13 cellular contexts compared by ENCODE assay signal in genomic region chr15:85737061-85737460, GRCh38. TPM values are rescaled to one million over a fixed set of nuclear protein-coding genes. Genes with fewer than 3 reads are reported as not detected.
DNase-seq lines count a peak whose midpoint lies in the region; ATAC-seq and TF ChIP-seq lines count a peak whose summit lies in the region.
"Had no signal": no experiment of that assay in that cellular context is flagged by ENCODE, and none has a peak within 500 bp of the region (broad histone marks: within the 10 kb centered on the region; RNA-seq: fewer than 3 reads in every experiment).

No MANE protein-coding gene starts in this region.

- POLR2A ChIA-PET in OCI-LY7 (lab: Charles Lee): no interaction called here

- no peaks in the 10 kb centered on the region for H3K79me2 ChIP-seq in OCI-LY7 (ENCODE audit: insufficient read depth, low read depth, low read length)

- no peaks in the 10 kb centered on the region for H3K4me1 ChIP-seq in OCI-LY7 (ENCODE audit: insufficient read depth, low read length, poor library complexity, severe bottlenecking)
- no peaks in the 10 kb centered on the region for H3K4me1 ChIP-seq in effector memory CD4-positive, alpha-beta T cell (ENCODE audit: control insufficient read depth, insufficient read depth, low read length, poor library complexity, severe bottlenecking)

- ATAC-seq in effector memory CD8-positive, alpha-beta T cell (replicated peaks): no peak
- ATAC-seq in GM19467 (IDR thresholded peaks at IDR 0.05; ENCODE audit: unreplicated experiment): no peak

- H2AFZ ChIP-seq in OCI-LY7 (ENCODE audit: low read length): no peak overlapping the region

- no peaks in the 10 kb centered on the region for H3K27me3 ChIP-seq in effector memory CD4-positive, alpha-beta T cell (replicated peaks; ENCODE audit: control insufficient read depth, insufficient read depth, low read length, poor library complexity, severe bottlenecking)

- intact Hi-C loops in OCI-LY7 (cut with micrococcal nuclease; ENCODE audit: unreplicated experiment): no loop called here

- no peaks in the 10 kb centered on the region for H3K27me3 Mint-ChIP-seq in activated naive CD4-positive, alpha-beta T cell treated with anti-CD3 and anti-CD28 coated beads, Interleukin-2, amount 50 U/mL, for 24 hours
- H3K27me3 Mint-ChIP-seq in effector memory CD8-positive, alpha-beta T cell: no peaks in the 10 kb centered on the region
- H3K27me3 Mint-ChIP-seq: B cell; CD4-positive, alpha-beta memory T cell had no signal

- no peak overlapping the region for H3K4me3 Mint-ChIP-seq in activated naive CD4-positive, alpha-beta T cell treated with anti-CD3 and anti-CD28 coated beads, Interleukin-2, amount 50 U/mL, for 24 hours
- H3K4me3 Mint-ChIP-seq in effector memory CD8-positive, alpha-beta T cell: no peak overlapping the region
- H3K4me3 Mint-ChIP-seq: B cell; CD4-positive, alpha-beta memory T cell; HFFc6 had no signal

- H3K27ac ChIP-seq in OCI-LY7 (ENCODE audit: low read depth, low read length, poor library complexity, severe bottlenecking): no peak overlapping the region
- no peak overlapping the region for H3K27ac ChIP-seq in effector memory CD4-positive, alpha-beta T cell (ENCODE audit: insufficient read depth, low read length, poor library complexity, severe bottlenecking)

- no peak overlapping the region for H3K4me2 ChIP-seq in OCI-LY7 (ENCODE audit: low read length)

- peaks cover 95% of the 10 kb centered on the region for H3K36me3 ChIP-seq in OCI-LY7 (ENCODE audit: insufficient read depth, low read length)
- H3K36me3 ChIP-seq in effector memory CD4-positive, alpha-beta T cell (ENCODE audit: control insufficient read depth, insufficient read depth, low read length): peaks cover 84% of the 10 kb centered on the region

- no peak for DNase-seq in activated naive CD4-positive, alpha-beta T cell (lab: John Stamatoyannopoulos, UW)
- DNase-seq in OCI-LY7 (ENCODE audit: low spot score) (no peak), NCI-H748 (lab: John Stamatoyannopoulos, UW; ENCODE audit: unreplicated experiment) (no peak)
- no peak for DNase-seq in effector memory CD8-positive, alpha-beta T cell
- DNase-seq in effector memory CD4-positive, alpha-beta T cell: no peak
- DNase-seq: C1 segment of cervical spinal cord; CD4-positive, alpha-beta memory T cell; GF-D8; HCEC 1CT; HFFc6 had no signal

- peaks cover 8% of the 10 kb centered on the region; the same call in 1 of the 2 replicates for H3K9me3 ChIP-seq in OCI-LY7 (ENCODE audit: low read length)
- peaks cover 5% of the 10 kb centered on the region for H3K9me3 ChIP-seq in effector memory CD4-positive, alpha-beta T cell (ENCODE audit: control insufficient read depth, low read length)

- H3K36me3 Mint-ChIP-seq in activated naive CD4-positive, alpha-beta T cell treated with anti-CD3 and anti-CD28 coated beads, Interleukin-2, amount 50 U/mL, for 24 hours: peaks cover 23% of the 10 kb centered on the region
- peaks cover 98% of the 10 kb centered on the region for H3K36me3 Mint-ChIP-seq in effector memory CD8-positive, alpha-beta T cell (ENCODE audit: insufficient read depth)

- H3K9me3 Mint-ChIP-seq in activated naive CD4-positive, alpha-beta T cell treated with anti-CD3 and anti-CD28 coated beads, Interleukin-2, amount 50 U/mL, for 24 hours: peaks cover 4% of the 10 kb centered on the region
- H3K9me3 Mint-ChIP-seq in effector memory CD8-positive, alpha-beta T cell: peaks cover 2 to 11% of the 10 kb centered on the region in 2 donors

- no peaks in the 10 kb centered on the region for H3K9me2 ChIP-seq in OCI-LY7 (ENCODE audit: insufficient read depth, low read length)

- H3K27ac Mint-ChIP-seq in activated naive CD4-positive, alpha-beta T cell treated with anti-CD3 and anti-CD28 coated beads, Interleukin-2, amount 50 U/mL, for 24 hours: peak overlapping the region; percentile 41
- H3K27ac Mint-ChIP-seq in effector memory CD8-positive, alpha-beta T cell: peak overlapping the region; percentile 76 to 87
- H3K27ac Mint-ChIP-seq: B cell, HFFc6 had no signal

- H3K4me1 Mint-ChIP-seq in activated naive CD4-positive, alpha-beta T cell treated with anti-CD3 and anti-CD28 coated beads, Interleukin-2, amount 50 U/mL, for 24 hours: peaks cover 16% of the 10 kb centered on the region
- peaks cover 3 to 15% of the 10 kb centered on the region in 2 donors for H3K4me1 Mint-ChIP-seq in effector memory CD8-positive, alpha-beta T cell (ENCODE audit: low read depth in 2 of 2)
- H3K4me1 Mint-ChIP-seq: B cell had no signal

- BruUV-seq in OCI-LY7 (replicated peaks; lab: Mats Ljungman, UMichigan): TSS peak; percentile 32

- H3K4me3 ChIP-seq in OCI-LY7 (ENCODE audit: low read depth, low read length, poor library complexity, severe bottlenecking): no peak overlapping the region
- H3K4me3 ChIP-seq in effector memory CD4-positive, alpha-beta T cell (ENCODE audit: insufficient read depth, low read depth, low read length, poor library complexity, severe bottlenecking): no peak overlapping the region

- TF ChIP-seq CTCF in OCI-LY7 (conservative IDR thresholded peaks at IDR 0.05; ENCODE audit: low read length): no peak

- H4K20me1 ChIP-seq in OCI-LY7 (ENCODE audit: insufficient read depth, low read length): no peaks in the 10 kb centered on the region

- CTCF ChIA-PET in OCI-LY7 (lab: Charles Lee; ENCODE audit: unreplicated experiment): interaction anchor here (0.5 kb wide), 1 partner anchor 42 kb away, joined by 5 read pairs; no protein-coding TSS in a partner anchor

RNA-seq across cellular contexts. Expression of gene KLHL25, which starts 57.7 kb away (rescaled TPM):
- 4.5 and 7.7 TPM in 2 replicates for total RNA-seq in OCI-LY7 (2014; rRNA removed; shearing (Covaris generic))
- 5.1 and 5.5 TPM in 2 replicates for total RNA-seq in OCI-LY7 (2022)
